Comparison of ENCODE assay signal across 8 cellular contexts in genomic region chr3:99023590-99024192, GRCh38.
DNase-seq lines count a peak whose midpoint lies in the region; ATAC-seq, FAIRE-seq and TF ChIP-seq lines count a peak whose summit lies in the region.

No MANE protein-coding gene starts in this region.

- no peaks in the 10 kb centered on the region for H4K20me1 ChIP-seq in endothelial cell of umbilical vein (replicated peaks; ENCODE audit: control insufficient read depth, extremely low read depth, insufficient read depth, low read length)

- no peak overlapping the region for H3K9ac ChIP-seq in endothelial cell of umbilical vein (replicated peaks; ENCODE audit: extremely low read depth, insufficient read depth, low read length)
- H3K9ac ChIP-seq in parathyroid adenoma: no peak overlapping the region

- peak; percentile 32 for DNase-seq in AG08396 (ENCODE audit: low spot score)
- peak; percentile 11 for DNase-seq in NCI-H774 (lab: John Stamatoyannopoulos, UW)
- DNase-seq in endothelial cell of umbilical vein (ENCODE audit: low read depth, low spot score): peak; percentile 66
- no peak for DNase-seq in activated CD4-positive, alpha-beta T cell treated with anti-CD3 and anti-CD28 coated beads for 36 hours
- no peak for DNase-seq in effector memory CD8-positive, alpha-beta T cell

- POLR2A ChIA-PET in endothelial cell of umbilical vein (lab: Charles Lee): interaction anchor here (0.7 kb wide), 1 partner anchor 79 kb away, joined by 5 read pairs; no protein-coding TSS in a partner anchor
- POLR2A ChIA-PET in activated CD4-positive, alpha-beta T cell treated with anti-CD3 and anti-CD28 coated beads for 36 hours (lab: Charles Lee): no interaction called here

- H3K4me2 ChIP-seq in endothelial cell of umbilical vein (ENCODE audit: insufficient read depth, low read length) (no peak overlapping the region), parathyroid adenoma (ENCODE audit: low read length) (no peak overlapping the region)

- dilution Hi-C loops in endothelial cell of umbilical vein (cut with MboI; ENCODE audit: extremely low pct_ligation_motif_present, low sequenced_read_pairs): loop anchor here (25.0 kb wide), 1 partner anchor 739 kb away; no protein-coding TSS in a partner anchor

- peaks cover 2% of the 10 kb centered on the region for H3K36me3 Mint-ChIP-seq in activated CD4-positive, alpha-beta T cell treated with anti-CD3 and anti-CD28 coated beads for 36 hours (ENCODE audit: low read depth)
- no peaks in the 10 kb centered on the region for H3K36me3 Mint-ChIP-seq in effector memory CD8-positive, alpha-beta T cell (ENCODE audit: insufficient read depth)

- H3K27me3 Mint-ChIP-seq in activated CD4-positive, alpha-beta T cell treated with anti-CD3 and anti-CD28 coated beads for 36 hours: peaks cover 8% of the 10 kb centered on the region
- H3K27me3 Mint-ChIP-seq in effector memory CD8-positive, alpha-beta T cell: peaks cover 0 to 6% of the 10 kb centered on the region in 2 donors

- no TSS peak for BruUV-seq in endothelial cell of umbilical vein (replicated peaks; lab: Mats Ljungman, UMichigan)

- peak; percentile 79 for ATAC-seq in GM18499 (IDR thresholded peaks at IDR 0.05; ENCODE audit: insufficient read depth, unreplicated experiment)
- ATAC-seq in HG02938 (IDR thresholded peaks at IDR 0.05; ENCODE audit: unreplicated experiment): peak; percentile 85
- ATAC-seq in activated CD4-positive, alpha-beta T cell treated with anti-CD3 and anti-CD28 coated beads for 36 hours: no peak
- no peak for ATAC-seq in effector memory CD8-positive, alpha-beta T cell (replicated peaks)

- H3K4me3 ChIP-seq in endothelial cell of umbilical vein (replicated peaks in 1 of 3; ENCODE audit: insufficient read depth in 1 of 3, low read depth in 1 of 3, low read length in 3 of 3) (no peak overlapping the region), parathyroid adenoma (ENCODE audit: low read depth, low read length) (no peak overlapping the region)

- H3K4me1 ChIP-seq in endothelial cell of umbilical vein (ENCODE audit: control insufficient read depth, extremely low read depth, insufficient read depth, low read length): no peaks in the 10 kb centered on the region
- no peaks in the 10 kb centered on the region for H3K4me1 ChIP-seq in parathyroid adenoma

- H2AFZ ChIP-seq in endothelial cell of umbilical vein (ENCODE audit: low read depth, low read length) (no peak overlapping the region), parathyroid adenoma (no peak overlapping the region)

- FAIRE-seq in endothelial cell of umbilical vein (lab: Jason Lieb, UNC): peak; percentile 94

- peak; percentile 40 to 46 for TF ChIP-seq CTCF in endothelial cell of umbilical vein (IDR thresholded peaks at IDR 0.05; ENCODE audit: extremely low read depth in 1 of 2, insufficient read depth in 1 of 2, low read depth in 1 of 2, low read length in 2 of 2)
- TF ChIP-seq CTCF in parathyroid adenoma (IDR thresholded peaks at IDR 0.05): peak; percentile 60

- H3K9me3 ChIP-seq in endothelial cell of umbilical vein (replicated peaks; ENCODE audit: control insufficient read depth, insufficient read depth, low read length): no peaks in the 10 kb centered on the region
- peaks cover 3% of the 10 kb centered on the region for H3K9me3 ChIP-seq in parathyroid adenoma (ENCODE audit: control insufficient read depth, low read length)

- H3K27ac Mint-ChIP-seq in activated CD4-positive, alpha-beta T cell treated with anti-CD3 and anti-CD28 coated beads for 36 hours: no peak overlapping the region
- H3K27ac Mint-ChIP-seq in effector memory CD8-positive, alpha-beta T cell: no peak overlapping the region

- peaks cover 10% of the 10 kb centered on the region for H3K9me3 Mint-ChIP-seq in activated CD4-positive, alpha-beta T cell treated with anti-CD3 and anti-CD28 coated beads for 36 hours (ENCODE audit: low read depth)
- H3K9me3 Mint-ChIP-seq in effector memory CD8-positive, alpha-beta T cell: peaks cover 0 to 2% of the 10 kb centered on the region in 2 donors

- H3K4me3 Mint-ChIP-seq in activated CD4-positive, alpha-beta T cell treated with anti-CD3 and anti-CD28 coated beads for 36 hours: no peak overlapping the region
- H3K4me3 Mint-ChIP-seq in effector memory CD8-positive, alpha-beta T cell: no peak overlapping the region

- no peak for TF ChIP-seq POLR2A in endothelial cell of umbilical vein (IDR thresholded peaks at IDR 0.05; ENCODE audit: low read depth, low read length)

- intact Hi-C loops in endothelial cell of umbilical vein (cut with micrococcal nuclease): loop anchor here (1.0 to 10.0 kb wide), 9 partner anchors 91 to 785 kb away; no protein-coding TSS in a partner anchor
- intact Hi-C loops in activated CD4-positive, alpha-beta T cell treated with anti-CD3 and anti-CD28 coated beads for 36 hours (cut with DNase I, micrococcal nuclease): loop anchor here (1.0 to 5.0 kb wide), 7 partner anchors 149 to 784 kb away; no protein-coding TSS in a partner anchor

- no peaks in the 10 kb centered on the region for H3K36me3 ChIP-seq in endothelial cell of umbilical vein (ENCODE audit: control insufficient read depth in 2 of 2, extremely low read depth in 1 of 2, insufficient read depth in 2 of 2, low read length in 2 of 2)
- no peaks in the 10 kb centered on the region for H3K36me3 ChIP-seq in parathyroid adenoma (ENCODE audit: control insufficient read depth, insufficient read depth, low read length)

- no peaks in the 10 kb centered on the region for H3K27me3 ChIP-seq in endothelial cell of umbilical vein (ENCODE audit: control insufficient read depth in 2 of 2, insufficient read depth in 2 of 2, low read length in 2 of 2)
- H3K27me3 ChIP-seq in parathyroid adenoma (ENCODE audit: control insufficient read depth, insufficient read depth, low read length): no peaks in the 10 kb centered on the region

- H3K79me2 ChIP-seq in endothelial cell of umbilical vein (ENCODE audit: control insufficient read depth, insufficient read depth, low read length) (no peaks in the 10 kb centered on the region), parathyroid adenoma (no peaks in the 10 kb centered on the region)

- CTCF ChIA-PET in endothelial cell of umbilical vein (lab: Charles Lee): interaction anchor here (0.6 to 5.3 kb wide), 58 partner anchors 9 to 1194 kb away, joined by 3 to 123 read pairs (median 4); partner anchors contain the start of gene COL8A1
- CTCF ChIA-PET in activated CD4-positive, alpha-beta T cell treated with anti-CD3 and anti-CD28 coated beads for 36 hours (lab: Charles Lee): interaction anchor here (0.6 to 1.6 kb wide), 15 partner anchors 16 to 1265 kb away, joined by 3 to 8 read pairs (median 4); no protein-coding TSS in a partner anchor

- no peaks in the 10 kb centered on the region for H3K9me1 ChIP-seq in endothelial cell of umbilical vein (replicated peaks; ENCODE audit: control insufficient read depth, extremely low read depth, insufficient read depth, low read length)

- H3K27ac ChIP-seq in endothelial cell of umbilical vein (ENCODE audit: insufficient read depth, low read depth, low read length) (no peak overlapping the region), parathyroid adenoma (no peak overlapping the region)

- H3K4me1 Mint-ChIP-seq in activated CD4-positive, alpha-beta T cell treated with anti-CD3 and anti-CD28 coated beads for 36 hours: no peaks in the 10 kb centered on the region
- H3K4me1 Mint-ChIP-seq in effector memory CD8-positive, alpha-beta T cell (ENCODE audit: low read depth in 2 of 2): no peaks in the 10 kb centered on the region

TF ChIP-seq in endothelial cell of umbilical vein, 7 proteins besides CTCF, POLR2A, EP300 and RAD21:
- TF ChIP-seq, protein P1, sequence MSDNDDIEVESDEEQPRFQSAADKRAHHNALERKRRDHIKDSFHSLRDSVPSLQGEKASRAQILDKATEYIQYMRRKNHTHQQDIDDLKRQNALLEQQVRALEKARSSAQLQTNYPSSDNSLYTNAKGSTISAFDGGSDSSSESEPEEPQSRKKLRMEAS (IDR thresholded peaks at IDR 0.05; ENCODE audit: insufficient read depth, insufficient read length): no peak
- no peak for TF ChIP-seq JUN (IDR thresholded peaks at IDR 0.05; ENCODE audit: borderline replicate concordance, insufficient read depth, insufficient read length, low read depth)
- no peak for TF ChIP-seq POLR2AphosphoS5 (IDR thresholded peaks at IDR 0.05; ENCODE audit: insufficient read depth, low read depth, low read length)
- no peak for TF ChIP-seq EZH2 (IDR thresholded peaks at IDR 0.05; ENCODE audit: borderline replicate concordance, low read depth, low read length, severe bottlenecking)
- no peak for TF ChIP-seq MYC (IDR thresholded peaks at IDR 0.05; ENCODE audit: low read depth, low read length)
- TF ChIP-seq FOS (IDR thresholded peaks at IDR 0.05; ENCODE audit: borderline replicate concordance, insufficient read depth, low read length): no peak
- no peak for TF ChIP-seq GATA2 (IDR thresholded peaks at IDR 0.05; ENCODE audit: insufficient read depth, insufficient read length, low read depth, low read length)
TF ChIP-seq in endothelial cell of umbilical vein: peak in this region for 0.

Comparison
In these comparisons a context has a peak if more than half of its experiments do, and no peak if none do; other contexts are left out.
1. DNase-seq: peak in AG08396 (single experiment), NCI-H774 (single experiment) and endothelial cell of umbilical vein (single experiment); none in activated CD4-positive, alpha-beta T cell treated with anti-CD3 and anti-CD28 coated beads for 36 hours (single experiment) and effector memory CD8-positive, alpha-beta T cell (0 of 3).
2. ATAC-seq: peak in GM18499 (single experiment) and HG02938 (single experiment); none in activated CD4-positive, alpha-beta T cell treated with anti-CD3 and anti-CD28 coated beads for 36 hours (single experiment) and effector memory CD8-positive, alpha-beta T cell (single experiment).